8 cellular contexts compared by ENCODE assay signal in genomic region chr1:212035123-212035834, GRCh38. TPM values are rescaled to one million over a fixed set of nuclear protein-coding genes. Genes with fewer than 3 reads are reported as not detected.
DNase-seq lines count a peak whose midpoint lies in the region; ATAC-seq and TF ChIP-seq lines count a peak whose summit lies in the region.

TSS of gene DTL (plus strand) at chr1:212035748. CDS start at chr1:212035891, 143 bp downstream.
TSS of gene INTS7 (minus strand) at chr1:212035557. CDS start at chr1:212035437, 120 bp downstream.

- peaks cover 58% of the 10 kb centered on the region for H3K4me1 ChIP-seq in CD4-positive, alpha-beta memory T cell (ENCODE audit: insufficient read depth, low read length)
- peaks cover 8 to 57% of the 10 kb centered on the region in 2 donors for H3K4me1 ChIP-seq in left lung

- intact Hi-C loops in CD4-positive, alpha-beta memory T cell (cut with micrococcal nuclease) = loop anchor here (1.0 to 5.0 kb wide), 10 partner anchors 23 to 980 kb away; partner anchors contain the start of genes ANGEL2, LPGAT1, NSL1 and PPP2R5A
- intact Hi-C loops in left lung (cut with DNase I) = loop anchor here in 1 of 2 donors (10.0 kb wide), 1 partner anchor 350 kb away; no protein-coding TSS in a partner anchor

- no peaks in the 10 kb centered on the region for H3K36me3 ChIP-seq in CD4-positive, alpha-beta memory T cell (ENCODE audit: insufficient read depth, low read length)
- H3K36me3 ChIP-seq in left lung = no peaks in the 10 kb centered on the region

- H3K27ac Mint-ChIP-seq in CD4-positive, alpha-beta memory T cell = peak within 1 kb of the TSS; percentile 92 to 99 (median 98)

- H3K4me3 ChIP-seq in CD4-positive, alpha-beta memory T cell (ENCODE audit: low read length in 2 of 2) = peak within 1 kb of the TSS; percentile 68 to 78
- H3K4me3 ChIP-seq in left lung = peak within 1 kb of the TSS; percentile 49 to 61

- H3K9me3 Mint-ChIP-seq in CD4-positive, alpha-beta memory T cell = peaks cover 0 to 3% (median 0%) of the 10 kb centered on the region in 8 donors

- H3K27me3 ChIP-seq in CD4-positive, alpha-beta memory T cell (ENCODE audit: insufficient read depth, low read length) = no peaks in the 10 kb centered on the region
- no peaks in the 10 kb centered on the region for H3K27me3 ChIP-seq in left lung

- ATAC-seq in GM19438 (IDR thresholded peaks at IDR 0.05; ENCODE audit: low read depth, unreplicated experiment) (peak; percentile 69), HG03575 (IDR thresholded peaks at IDR 0.05; ENCODE audit: extremely low read depth, insufficient number of reproducible peaks, low FRiP score, unreplicated experiment) (peak; percentile 57), left lung (peak; percentile 95)

- peaks cover 36 to 70% (median 48%) of the 10 kb centered on the region in 4 donors for H3K4me1 Mint-ChIP-seq in CD4-positive, alpha-beta memory T cell

- H3K36me3 Mint-ChIP-seq in CD4-positive, alpha-beta memory T cell = peaks cover 0 to 11% of the 10 kb centered on the region in 2 donors

- POLR2A ChIA-PET in CD4-positive, alpha-beta memory T cell (lab: Charles Lee; ENCODE audit: partially characterized antibody) = interaction anchor here (0.6 to 3.8 kb wide), 22 partner anchors 8 to 822 kb away, joined by 3 to 40 read pairs (median 4); partner anchors contain the start of genes FLVCR1, PACC1 and PPP2R5A

- DNase-seq in CD4-positive, alpha-beta memory T cell = peak; percentile 99
- peak; percentile 100 for DNase-seq in NCI-H82 (lab: John Stamatoyannopoulos, UW)
- peak; percentile 97 to 98 for DNase-seq in activated CD4-positive, alpha-beta T cell treated with anti-CD3 and anti-CD28 coated beads, Interleukin-2, amount 50 U/mL, for 48 hours
- peak; percentile 99 for DNase-seq in dermis blood vessel endothelial cell
- peak; percentile 98 to 99 for DNase-seq in left lung
- peak; percentile 96 for DNase-seq in stimulated activated CD4-positive, alpha-beta T cell treated with anti-CD3 and anti-CD28 coated beads, Interleukin-2, amount 100 ng/mL, for 48 hours

- H3K27me3 Mint-ChIP-seq in CD4-positive, alpha-beta memory T cell = no peaks in the 10 kb centered on the region

- H3K27ac ChIP-seq in CD4-positive, alpha-beta memory T cell (ENCODE audit: low read depth, low read length) = peak within 1 kb of the TSS; percentile 75
- H3K27ac ChIP-seq in left lung = peak within 1 kb of the TSS; percentile 82 to 87

- CTCF ChIA-PET in CD4-positive, alpha-beta memory T cell (lab: Charles Lee; ENCODE audit: partially characterized antibody) = interaction anchor here (0.5 to 5.4 kb wide), 65 partner anchors 8 to 1708 kb away, joined by 3 to 53 read pairs (median 4); partner anchors contain the start of gene PACC1

- peak within 1 kb of the TSS; percentile 90 to 99 (median 98) for H3K4me3 Mint-ChIP-seq in CD4-positive, alpha-beta memory T cell

- no peaks in the 10 kb centered on the region for H3K9me3 ChIP-seq in CD4-positive, alpha-beta memory T cell (ENCODE audit: control insufficient read depth in 1 of 2, low read length in 2 of 2)
- no peaks in the 10 kb centered on the region for H3K9me3 ChIP-seq in left lung

- peak; percentile 83 to 85 for TF ChIP-seq CTCF in left lung (IDR thresholded peaks at IDR 0.05)

RNA-seq across cellular contexts. Expression of gene DTL, which starts in this region (rescaled TPM):
- total RNA-seq in CD4-positive, alpha-beta memory T cell = under 1 TPM; 0.06 to 0.15 TPM
- polyA plus RNA-seq in CD4-positive, alpha-beta memory T cell = under 1 TPM in 1 of 2 donors, not detected in 1; 0.09 TPM
- total RNA-seq in dermis blood vessel endothelial cell (12.6 and 20.2 TPM in 2 replicates), left lung (10 to 100 TPM in 1 of 2 donors, 1 to 10 TPM in 1; 8.7 to 12.1 TPM)

RNA-seq across cellular contexts. Expression of gene INTS7, which starts in this region (rescaled TPM):
- total RNA-seq in CD4-positive, alpha-beta memory T cell = 10 to 100 TPM in 1 of 2 experiments, 1 to 10 TPM in 1; 9.5 to 12.4 TPM
- 10 to 100 TPM in 1 of 2 donors, 1 to 10 TPM in 1; 8.4 to 19.1 TPM for polyA plus RNA-seq in CD4-positive, alpha-beta memory T cell
- 13.3 and 23.7 TPM in 2 replicates for total RNA-seq in dermis blood vessel endothelial cell
- total RNA-seq in left lung = 10 to 100 TPM; 20.3 to 22.4 TPM

Comparison
In these comparisons a context has a peak if more than half of its experiments do, and no peak if none do; other contexts are left out.
1. Peak in every context shown above with its lines: DNase-seq, ATAC-seq, H3K4me3 ChIP-seq and H3K27ac ChIP-seq.
2. RNA of gene DTL (total RNA-seq): 12.6 to 20.2 TPM in dermis blood vessel endothelial cell and 8.7 to 12.1 TPM in left lung; 0.06 to 0.15 TPM in CD4-positive, alpha-beta memory T cell; every median in the first group is over 4 times any median in the second.